Comparison of ENCODE assay signal across 8 cellular contexts in genomic region chr3:51498871-51499790, GRCh38. TPM values are rescaled to one million over a fixed set of nuclear protein-coding genes. Genes with fewer than 3 reads are reported as not detected.
DNase-seq lines count a peak whose midpoint lies in the region; ATAC-seq, FAIRE-seq and TF ChIP-seq lines count a peak whose summit lies in the region.

No MANE protein-coding gene starts in this region.

- peaks cover 10% of the 10 kb centered on the region for H3K4me1 Mint-ChIP-seq in chondrocyte (ENCODE audit: low read depth)

- H3K4me3 Mint-ChIP-seq in chondrocyte (ENCODE audit: unreplicated experiment), result peak overlapping the region; percentile 80

- H3K27me3 Mint-ChIP-seq in chondrocyte (ENCODE audit: low read depth), result no peaks in the 10 kb centered on the region

- H3K9me3 Mint-ChIP-seq in chondrocyte (ENCODE audit: low read depth), result no peaks in the 10 kb centered on the region

- H3K9me3 ChIP-seq in kidney (ENCODE audit: control insufficient read depth in 1 of 2, low read length in 2 of 2), result no peaks in the 10 kb centered on the region

- H3K36me3 ChIP-seq in kidney (ENCODE audit: control insufficient read depth in 1 of 2, insufficient read depth in 2 of 2, low read length in 2 of 2), result no peaks in the 10 kb centered on the region

- FAIRE-seq in kidney (lab: Jason Lieb, UNC), result peak; percentile 71

- DNase-seq in AG09309 (ENCODE audit: low read depth), result peak; percentile 56
- DNase-seq in NCI-H345 treated with DMSO at 0.1 percent for 48 hours (lab: John Stamatoyannopoulos, UW; ENCODE audit: unreplicated experiment), result peak; percentile 83
- DNase-seq in activated CD4-positive, alpha-beta T cell treated with anti-CD3 and anti-CD28 coated beads for 1 hour, result peak; percentile 71
- DNase-seq in chondrocyte (ENCODE audit: low spot score), result peak; percentile 98
- peak; percentile 98 for DNase-seq in kidney
- DNase-seq in stimulated activated CD4-positive, alpha-beta T cell treated with anti-CD3 and anti-CD28 coated beads, Interleukin-15, amount 100 ng/mL, for 1 hour (ENCODE audit: low read depth in 1 of 2, low spot score in 1 of 2), result peak; percentile 62 to 72

- TF ChIP-seq CTCF in AG09309 (IDR thresholded peaks at IDR 0.05; ENCODE audit: control insufficient read depth, insufficient read depth, low read depth, low read length, missing control alignments) (no peak), chondrocyte (IDR thresholded peaks at IDR 0.05) (no peak), kidney (IDR thresholded peaks at IDR 0.05; ENCODE audit: borderline replicate concordance, extremely low read depth, insufficient read depth) (no peak)

- H3K4me3 ChIP-seq in AG09309 (ENCODE audit: control insufficient read depth, low read depth, low read length) (peak overlapping the region; percentile 90), kidney (ENCODE audit: low read length in 2 of 2) (peak overlapping the region; percentile 74 to 80)

- H3K9ac ChIP-seq in kidney (ENCODE audit: low read length in 2 of 2), result peak overlapping the region; percentile 11 to 85

- intact Hi-C loops in kidney (cut with DNase I), result no loop called here

- peaks cover 2 to 4% of the 10 kb centered on the region in 2 donors for H3K4me1 ChIP-seq in kidney (ENCODE audit: control insufficient read depth in 1 of 2, insufficient read depth in 1 of 2, low read depth in 1 of 2, low read length in 2 of 2)

- no peaks in the 10 kb centered on the region for H3K36me3 Mint-ChIP-seq in chondrocyte (ENCODE audit: low read depth)

- H3K27ac ChIP-seq in kidney (ENCODE audit: low read depth in 2 of 2, low read length in 2 of 2), result peak overlapping the region; percentile 97

- peak overlapping the region; percentile 99 for H3K27ac Mint-ChIP-seq in chondrocyte (ENCODE audit: unreplicated experiment)

- peak; percentile 58 for ATAC-seq in GM19023 (IDR thresholded peaks at IDR 0.05; ENCODE audit: unreplicated experiment)
- peak; percentile 53 for ATAC-seq in HG03342 (IDR thresholded peaks at IDR 0.05; ENCODE audit: unreplicated experiment)

RNA-seq across cellular contexts. Expression of gene DCAF1, which starts 0.7 kb away (rescaled TPM):
- total RNA-seq in chondrocyte (13.8 to 17.6 TPM (median 13.8 TPM) in 3 replicates), kidney (23.1 TPM)
- polyA plus RNA-seq in kidney (ENCODE audit: insufficient read depth, low read depth, low replicate concordance), result 8.1 TPM

RNA-seq across cellular contexts. Expression of gene RAD54L2, which starts 39.4 kb away (rescaled TPM):
- total RNA-seq in chondrocyte (19.3 to 26.9 TPM (median 20.4 TPM) in 3 replicates), kidney (29.5 TPM)
- 3.3 TPM for polyA plus RNA-seq in kidney (ENCODE audit: insufficient read depth, low read depth, low replicate concordance)

Comparison
In these comparisons a context has a peak if more than half of its experiments do, and no peak if none do; other contexts are left out.
1. Peak in every context shown above with its lines: DNase-seq, ATAC-seq, H3K4me3 ChIP-seq and H3K27ac ChIP-seq.